8 cellular contexts compared by ENCODE assay signal in the genomic region with DNA sequence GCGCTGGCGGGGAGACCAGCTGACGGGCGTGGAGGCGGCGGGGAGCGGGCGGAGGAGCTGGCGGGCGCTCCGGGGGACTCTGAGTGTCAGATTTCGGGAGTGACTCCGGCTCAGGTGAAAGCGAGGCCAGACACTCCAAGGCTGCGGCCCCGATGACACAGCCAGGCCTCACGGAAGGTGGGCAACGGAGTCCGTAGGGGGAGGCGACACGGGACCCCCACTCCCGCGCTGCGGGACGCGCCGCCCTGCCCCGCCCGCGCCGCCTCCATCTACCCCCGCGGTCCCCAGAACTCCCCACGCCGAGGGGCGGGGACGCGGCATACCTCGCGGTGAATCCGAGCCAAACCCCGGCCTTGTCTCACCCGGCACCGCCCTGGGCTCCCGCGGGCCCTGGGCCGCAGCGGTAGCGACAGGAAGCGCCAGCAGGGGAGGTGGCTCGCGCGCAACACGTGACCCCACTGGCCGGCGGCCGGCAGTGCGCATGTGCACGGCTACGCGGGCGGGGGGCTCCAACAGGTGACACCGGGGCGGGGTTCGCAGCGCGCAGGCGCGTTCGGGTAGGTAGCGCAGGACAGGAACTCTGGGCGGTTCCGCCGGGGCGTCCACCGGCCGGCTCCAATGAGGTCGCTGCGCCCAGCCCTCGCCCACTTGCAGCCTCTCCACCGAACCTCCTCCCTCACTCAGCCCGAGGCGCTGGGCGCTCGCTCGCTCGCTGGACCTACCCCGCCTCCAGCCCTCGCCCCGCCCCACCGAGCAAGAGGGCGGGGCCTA. TPM values are rescaled to one million over a fixed set of nuclear protein-coding genes. Genes with fewer than 3 reads are reported as not detected.
DNase-seq lines count a peak whose midpoint lies in the region; ATAC-seq lines count a peak whose summit lies in the region.

A gene with protein sequence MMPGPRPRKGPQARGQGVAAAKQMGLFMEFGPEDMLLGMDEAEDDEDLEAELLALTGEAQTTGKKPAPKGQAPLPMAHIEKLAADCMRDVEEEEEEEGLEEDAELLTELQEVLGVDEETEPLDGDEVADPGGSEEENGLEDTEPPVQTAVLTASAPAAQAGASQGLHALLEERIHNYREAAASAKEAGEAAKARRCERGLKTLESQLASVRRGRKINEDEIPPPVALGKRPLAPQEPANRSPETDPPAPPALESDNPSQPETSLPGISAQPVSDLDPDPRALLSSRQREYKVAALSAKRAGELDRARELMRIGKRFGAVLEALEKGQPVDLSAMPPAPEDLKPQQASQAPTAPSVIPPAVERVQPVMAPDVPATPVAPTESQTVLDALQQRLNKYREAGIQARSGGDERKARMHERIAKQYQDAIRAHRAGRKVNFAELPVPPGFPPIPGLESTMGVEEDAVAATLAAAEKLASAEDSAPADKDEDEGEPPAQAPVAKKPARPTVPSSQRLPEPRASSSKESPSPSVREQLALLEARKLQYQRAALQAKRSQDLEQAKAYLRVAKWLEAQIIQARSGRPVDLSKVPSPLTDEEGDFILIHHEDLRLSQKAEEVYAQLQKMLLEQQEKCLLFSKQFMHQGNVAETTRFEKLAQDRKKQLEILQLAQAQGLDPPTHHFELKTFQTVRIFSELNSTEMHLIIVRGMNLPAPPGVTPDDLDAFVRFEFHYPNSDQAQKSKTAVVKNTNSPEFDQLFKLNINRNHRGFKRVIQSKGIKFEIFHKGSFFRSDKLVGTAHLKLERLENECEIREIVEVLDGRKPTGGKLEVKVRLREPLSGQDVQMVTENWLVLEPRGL (minus strand): TSS at position 460 of the 771 bp plus-strand sequence. CDS start 1,585 bp downstream, outside the sequence.

- peaks cover 31 to 32% of the 10 kb centered on the region in 2 donors for H3K4me1 Mint-ChIP-seq in effector memory CD8-positive, alpha-beta T cell (ENCODE audit: low read depth in 2 of 2)
- peaks cover 20% of the 10 kb centered on the region for H3K4me1 Mint-ChIP-seq in memory B cell

- H3K9me3 Mint-ChIP-seq in effector memory CD8-positive, alpha-beta T cell: no peaks in the 10 kb centered on the region
- H3K9me3 Mint-ChIP-seq in memory B cell: no peaks in the 10 kb centered on the region

- no peaks in the 10 kb centered on the region for H3K27me3 Mint-ChIP-seq in effector memory CD8-positive, alpha-beta T cell
- no peaks in the 10 kb centered on the region for H3K27me3 Mint-ChIP-seq in memory B cell

- DNase-seq in COR-L47 (lab: John Stamatoyannopoulos, UW): peak; percentile 98
- DNase-seq in HT1080 (ENCODE audit: low read depth): peak; percentile 99
- DNase-seq in NOMO-1 treated with DMSO at 0.1 percent for 48 hours (lab: John Stamatoyannopoulos, UW; ENCODE audit: unreplicated experiment): peak; percentile 98
- peak; percentile 97 to 98 for DNase-seq in activated CD8-positive, alpha-beta memory T cell treated with anti-CD3 and anti-CD28 coated beads for 4 hours (ENCODE audit: low read depth in 2 of 2)
- peak; percentile 99 to 100 (median 99) for DNase-seq in effector memory CD8-positive, alpha-beta T cell
- DNase-seq in memory B cell (ENCODE audit: low spot score in 2 of 2): peak; percentile 98 to 100
- DNase-seq in stimulated activated CD8-positive, alpha-beta memory T cell treated with anti-CD3 and anti-CD28 coated beads, Interleukin-12 subunit alpha, Interleukin-12 subunit beta, amount 100 ng/mL, for 24 hours (ENCODE audit: extremely low read depth): peak; percentile 99

- H3K4me3 Mint-ChIP-seq in effector memory CD8-positive, alpha-beta T cell: peak within 1 kb of the TSS; percentile 95 to 97
- peak within 1 kb of the TSS; percentile 95 for H3K4me3 Mint-ChIP-seq in memory B cell

- peak within 1 kb of the TSS; percentile 96 to 98 for H3K27ac Mint-ChIP-seq in effector memory CD8-positive, alpha-beta T cell
- H3K27ac Mint-ChIP-seq in memory B cell: peak within 1 kb of the TSS; percentile 90

- ATAC-seq in GM21360 (IDR thresholded peaks at IDR 0.05; ENCODE audit: unreplicated experiment): peak; percentile 93
- peak; percentile 88 for ATAC-seq in effector memory CD8-positive, alpha-beta T cell (replicated peaks)
- ATAC-seq in memory B cell (ENCODE audit: low read depth): peak; percentile 87

- peaks cover 43% of the 10 kb centered on the region for H3K36me3 Mint-ChIP-seq in effector memory CD8-positive, alpha-beta T cell (ENCODE audit: insufficient read depth)
- H3K36me3 Mint-ChIP-seq in memory B cell: peaks cover 15% of the 10 kb centered on the region

RNA-seq across cellular contexts. Expression of the gene that starts here (rescaled TPM):
- total RNA-seq in HT1080 (2014; rRNA removed; shearing (Covaris generic)): 39.0 and 45.8 TPM in 2 replicates
- polyA plus RNA-seq in HT1080 (2015; cell fraction: cytosol; rRNA removed): 21.1 and 22.4 TPM in 2 replicates
- 50.4 and 54.0 TPM in 2 replicates for polyA plus RNA-seq in HT1080 (2015; cell fraction: nucleus; rRNA removed)

Comparison
In these comparisons a context has a peak if more than half of its experiments do, and no peak if none do; other contexts are left out.
1. Peak in every context shown above with its lines: DNase-seq and ATAC-seq.